ENCODE assay signal across 1 cellular context in genomic region chr1:159938221-159938852, GRCh38.
TF ChIP-seq lines count a peak whose summit lies in the region.

No MANE protein-coding gene starts in this region.

TF ChIP-seq in GM12878, 131 proteins besides CTCF, POLR2A, EP300 and RAD21:
- TF ChIP-seq WRNIP1 (IDR thresholded peaks at IDR 0.05; ENCODE audit: borderline replicate concordance, low read depth, low read length) (no peak), RUNX3 (IDR thresholded peaks at IDR 0.05; ENCODE audit: low read length) (peak; percentile 51)
